ENCODE assay signal across 10 cellular contexts in the genomic region with DNA sequence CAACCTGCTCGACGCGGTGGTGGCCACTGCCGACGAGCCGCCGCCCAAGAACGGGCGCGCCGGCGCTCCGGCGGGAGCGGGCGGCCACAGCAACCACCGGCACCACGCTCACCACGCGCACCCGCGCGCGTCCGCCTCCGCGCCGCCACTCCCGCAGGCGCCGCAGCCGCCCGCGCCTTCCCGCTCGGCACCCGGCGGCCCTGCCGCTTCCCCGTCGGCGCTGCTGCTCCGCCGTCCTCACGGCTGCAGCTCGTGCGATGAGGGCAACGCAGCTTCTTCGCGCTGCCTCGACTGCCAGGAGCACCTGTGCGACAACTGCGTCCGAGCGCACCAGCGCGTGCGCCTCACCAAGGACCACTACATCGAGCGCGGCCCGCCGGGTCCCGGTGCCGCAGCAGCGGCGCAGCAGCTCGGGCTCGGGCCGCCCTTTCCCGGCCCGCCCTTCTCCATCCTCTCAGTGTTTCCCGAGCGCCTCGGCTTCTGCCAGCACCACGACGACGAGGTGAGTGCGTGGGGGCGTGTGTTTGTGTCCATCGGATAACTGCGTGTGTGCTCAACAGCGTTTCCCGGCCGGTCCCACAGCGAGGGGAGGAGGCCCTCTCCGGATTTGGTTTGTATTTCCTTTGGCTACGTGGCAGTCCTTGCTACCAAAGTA. TPM values are rescaled to one million over a fixed set of nuclear protein-coding genes. Genes with fewer than 3 reads are reported as not detected.
A peak's percentile ranks its signal among the peaks of the same experiment; 100 is the strongest.
DNase-seq lines count a peak whose midpoint lies in the region; ATAC-seq lines count a peak whose summit lies in the region.
"Had no signal": no experiment of that assay in that cellular context is flagged by ENCODE, and none has a peak within 500 bp of the region (broad histone marks: within the 10 kb centered on the region; RNA-seq: fewer than 3 reads in every experiment).

No MANE protein-coding gene starts in this region.

- H3K27ac ChIP-seq in iPS-20b (ENCODE audit: low read length) = peak overlapping the region; percentile 92
- H3K27ac ChIP-seq in effector memory CD4-positive, alpha-beta T cell (ENCODE audit: insufficient read depth, low read length, poor library complexity, severe bottlenecking) = no peak overlapping the region

- H3K27me3 ChIP-seq in iPS-20b (ENCODE audit: insufficient read depth, low read length) = no peaks in the 10 kb centered on the region
- H3K27me3 ChIP-seq in effector memory CD4-positive, alpha-beta T cell (replicated peaks; ENCODE audit: control insufficient read depth, insufficient read depth, low read length, poor library complexity, severe bottlenecking) = peaks cover 13% of the 10 kb centered on the region

- peak; percentile 20 for DNase-seq in activated CD4-positive, alpha-beta T cell treated with anti-CD3 and anti-CD28 coated beads for 48 hours
- no peak for DNase-seq in activated CD4-positive, alpha-beta T cell treated with anti-CD3 and anti-CD28 coated beads, Interleukin-2, amount 50 U/mL, for 4 hours
- peak; percentile 5 to 8 for DNase-seq in activated CD4-positive, alpha-beta T cell treated with anti-CD3 and anti-CD28 coated beads, Interleukin-2, amount 50 U/mL, for 48 hours
- no peak for DNase-seq in stimulated activated naive B cell treated with anti-CD40 and anti-IgM and Interleukin-4, amounts not matched to agents 10 μg/mL and 1 μg/mL and 100 μg/mL, for 72 hours
- no peak for DNase-seq in effector memory CD4-positive, alpha-beta T cell
- DNase-seq in G401 (ENCODE audit: low spot score) = no peak
- DNase-seq: activated CD4-positive, CD25-positive, alpha-beta regulatory T cell had no signal

- H3K4me3 ChIP-seq in iPS-20b (ENCODE audit: low read length) = peak overlapping the region; percentile 93
- H3K4me3 ChIP-seq in effector memory CD4-positive, alpha-beta T cell (ENCODE audit: insufficient read depth, low read depth, low read length, poor library complexity, severe bottlenecking) = no peak overlapping the region

- H3K27me3 Mint-ChIP-seq in stimulated activated naive B cell treated with anti-CD40 and anti-IgM and Interleukin-4, amounts not matched to agents 10 μg/mL and 1 μg/mL and 100 μg/mL, for 72 hours = peaks cover 51 to 73% of the 10 kb centered on the region in 2 donors

- ATAC-seq in stimulated activated naive B cell treated with anti-CD40 and anti-IgM and Interleukin-4, amounts not matched to agents 10 μg/mL and 1 μg/mL and 100 μg/mL, for 72 hours (replicated peaks) = no peak
- no peak for ATAC-seq in GM21737 (IDR thresholded peaks at IDR 0.05; ENCODE audit: unreplicated experiment)

- no peaks in the 10 kb centered on the region for H3K9me3 ChIP-seq in iPS-20b (ENCODE audit: insufficient read depth, low read depth, low read length)
- no peaks in the 10 kb centered on the region for H3K9me3 ChIP-seq in effector memory CD4-positive, alpha-beta T cell (ENCODE audit: control insufficient read depth, low read length)

- peaks cover 55% of the 10 kb centered on the region for H3K36me3 ChIP-seq in iPS-20b (ENCODE audit: insufficient read depth, low read depth, low read length)
- H3K36me3 ChIP-seq in effector memory CD4-positive, alpha-beta T cell (ENCODE audit: control insufficient read depth, insufficient read depth, low read length) = no peaks in the 10 kb centered on the region

- in situ Hi-C loops in G401 (cut with HindIII; ENCODE audit: low sequenced_read_pairs) = no loop called here

- peak overlapping the region; percentile 83 for H3K27ac Mint-ChIP-seq in stimulated activated naive B cell treated with anti-CD40 and anti-IgM and Interleukin-4, amounts not matched to agents 10 μg/mL and 1 μg/mL and 100 μg/mL, for 72 hours

- peaks cover 17 to 43% of the 10 kb centered on the region in 2 donors for H3K4me1 Mint-ChIP-seq in stimulated activated naive B cell treated with anti-CD40 and anti-IgM and Interleukin-4, amounts not matched to agents 10 μg/mL and 1 μg/mL and 100 μg/mL, for 72 hours

- peak overlapping the region; percentile 68 to 76 for H3K4me3 Mint-ChIP-seq in stimulated activated naive B cell treated with anti-CD40 and anti-IgM and Interleukin-4, amounts not matched to agents 10 μg/mL and 1 μg/mL and 100 μg/mL, for 72 hours

- peaks cover 29% of the 10 kb centered on the region for H3K4me1 ChIP-seq in iPS-20b (ENCODE audit: insufficient read depth, low read length)
- H3K4me1 ChIP-seq in effector memory CD4-positive, alpha-beta T cell (ENCODE audit: control insufficient read depth, insufficient read depth, low read length, poor library complexity, severe bottlenecking) = peaks cover 8% of the 10 kb centered on the region

- H3K36me3 Mint-ChIP-seq in stimulated activated naive B cell treated with anti-CD40 and anti-IgM and Interleukin-4, amounts not matched to agents 10 μg/mL and 1 μg/mL and 100 μg/mL, for 72 hours = peaks cover 0 to 1% of the 10 kb centered on the region in 2 donors

- H3K9ac ChIP-seq in iPS-20b (ENCODE audit: low read depth, low read length) = peak overlapping the region; percentile 98

- H3K9me3 Mint-ChIP-seq in stimulated activated naive B cell treated with anti-CD40 and anti-IgM and Interleukin-4, amounts not matched to agents 10 μg/mL and 1 μg/mL and 100 μg/mL, for 72 hours = no peaks in the 10 kb centered on the region

RNA-seq across cellular contexts. Expression of gene TRIM71, which starts 0.8 kb away (rescaled TPM):
- 24.6 and 28.0 TPM in 2 replicates for total RNA-seq in G401 (2014; rRNA removed; shearing (Covaris generic))
- total RNA-seq: M059J had no signal

Comparison
In these comparisons a context has a peak if more than half of its experiments do, and no peak if none do; other contexts are left out.
1. DNase-seq: peak in activated CD4-positive, alpha-beta T cell treated with anti-CD3 and anti-CD28 coated beads for 48 hours (single experiment) and activated CD4-positive, alpha-beta T cell treated with anti-CD3 and anti-CD28 coated beads, Interleukin-2, amount 50 U/mL, for 48 hours (2 of 2); none in activated CD4-positive, alpha-beta T cell treated with anti-CD3 and anti-CD28 coated beads, Interleukin-2, amount 50 U/mL, for 4 hours (0 of 2), stimulated activated naive B cell treated with anti-CD40 and anti-IgM and Interleukin-4, amounts not matched to agents 10 μg/mL and 1 μg/mL and 100 μg/mL, for 72 hours (single experiment), effector memory CD4-positive, alpha-beta T cell (0 of 3) and G401 (single experiment).